In genomic region chr12:102421801-102422583, GRCh38 we compare ENCODE assay signal across 1 cellular context.
TF ChIP-seq lines count a peak whose summit lies in the region.

No MANE protein-coding gene starts in this region.

TF ChIP-seq in K562, 482 proteins besides CTCF, POLR2A, EP300 and RAD21 (continued from another document and continues in another):
- no peak for TF ChIP-seq USF1 (CRISPR knock-in tag; IDR thresholded peaks at IDR 0.05)
- no peak for TF ChIP-seq CBX5 (IDR thresholded peaks at IDR 0.05; ENCODE audit: borderline replicate concordance, low read depth)
- no peak for TF ChIP-seq ZNF79 (CRISPR knock-in tag; IDR thresholded peaks at IDR 0.05; ENCODE audit: low read depth)
- TF ChIP-seq ZC3H11A (IDR thresholded peaks at IDR 0.05; ENCODE audit: low read depth, low read length): no peak
- TF ChIP-seq ZNF778 (CRISPR knock-in tag; IDR thresholded peaks at IDR 0.05): no peak
- no peak for TF ChIP-seq ZNF436 (CRISPR knock-in tag; IDR thresholded peaks at IDR 0.05)
- TF ChIP-seq TCF15 (CRISPR knock-in tag; IDR thresholded peaks at IDR 0.05): no peak
- TF ChIP-seq ZNF24 (IDR thresholded peaks at IDR 0.05): no peak
- no peak for TF ChIP-seq CBX8 (IDR thresholded peaks at IDR 0.05; ENCODE audit: borderline replicate concordance, extremely low read depth, low read depth, low read length, poor library complexity, severe bottlenecking)
- no peak for TF ChIP-seq NR2F6 (CRISPR knock-in tag; IDR thresholded peaks at IDR 0.05)
- TF ChIP-seq SMC3 (conservative IDR thresholded peaks at IDR 0.05; ENCODE audit: insufficient read depth, low read depth, low read length): no peak
- no peak for TF ChIP-seq RBM14 (IDR thresholded peaks at IDR 0.05; ENCODE audit: borderline replicate concordance, insufficient read depth, low read depth, low read length)
- TF ChIP-seq FOXP1 (CRISPR knock-in tag; IDR thresholded peaks at IDR 0.05): no peak
- no peak for TF ChIP-seq SP2 (IDR thresholded peaks at IDR 0.05; ENCODE audit: extremely low read depth, low read depth, low read length, poor library complexity, severe bottlenecking)
- no peak for TF ChIP-seq ZFP1 (CRISPR knock-in tag; IDR thresholded peaks at IDR 0.05)
- no peak for TF ChIP-seq CXXC5 (CRISPR knock-in tag; IDR thresholded peaks at IDR 0.05)
- TF ChIP-seq JUND (IDR thresholded peaks at IDR 0.05; ENCODE audit: borderline replicate concordance, low read depth, low read length): 0 out of 2 replicates have a peak, but pooled peaks have one; percentile 46
- TF ChIP-seq JUND (tag; IDR thresholded peaks at IDR 0.05; ENCODE audit: borderline replicate concordance, low read depth, low read length): no peak
- TF ChIP-seq STAT5A (IDR thresholded peaks at IDR 0.05; ENCODE audit: borderline replicate concordance, low read length): no peak
- peak; percentile 66 for TF ChIP-seq ATF3 (IDR thresholded peaks at IDR 0.05)
- no peak for TF ChIP-seq ATF3 (CRISPR knock-in tag; conservative IDR thresholded peaks at IDR 0.05)
- no peak for TF ChIP-seq ATF1 (CRISPR knock-in tag; IDR thresholded peaks at IDR 0.05)
- TF ChIP-seq ATF1 (tag; IDR thresholded peaks at IDR 0.05): no peak
- TF ChIP-seq TFE3 (CRISPR knock-in tag; IDR thresholded peaks at IDR 0.05): no peak
- no peak for TF ChIP-seq EGR1 (conservative IDR thresholded peaks at IDR 0.05)
- no peak for TF ChIP-seq MAX (CRISPR knock-in tag; IDR thresholded peaks at IDR 0.05)
- TF ChIP-seq ZFP30 (CRISPR knock-in tag; IDR thresholded peaks at IDR 0.05; ENCODE audit: borderline replicate concordance): no peak
- TF ChIP-seq SAP30 (IDR thresholded peaks at IDR 0.05; ENCODE audit: borderline replicate concordance, insufficient read depth, low read depth, low read length, poor library complexity, severe bottlenecking): no peak
- no peak for TF ChIP-seq GABPB2 (CRISPR knock-in tag; conservative IDR thresholded peaks at IDR 0.05)
- TF ChIP-seq PTRF (tag; IDR thresholded peaks at IDR 0.05): no peak
- TF ChIP-seq THRAP3 (IDR thresholded peaks at IDR 0.05; ENCODE audit: borderline replicate concordance): no peak
- TF ChIP-seq MAFG (tag; conservative IDR thresholded peaks at IDR 0.05): peak; percentile 49; the same call in 1 of the 2 replicates
- no peak for TF ChIP-seq HDAC1 (IDR thresholded peaks at IDR 0.05)
- no peak for TF ChIP-seq TEAD4 (IDR thresholded peaks at IDR 0.05; ENCODE audit: low read length)
- TF ChIP-seq TEAD4 (CRISPR knock-in tag; IDR thresholded peaks at IDR 0.05; ENCODE audit: borderline replicate concordance): no peak
- no peak for TF ChIP-seq LCOR (CRISPR knock-in tag; IDR thresholded peaks at IDR 0.05)
- no peak for TF ChIP-seq REST (CRISPR knock-in tag; IDR thresholded peaks at IDR 0.05; ENCODE audit: low read depth)
- no peak for TF ChIP-seq KAT8 (IDR thresholded peaks at IDR 0.05; ENCODE audit: low read depth)
- no peak for TF ChIP-seq HNRNPLL (IDR thresholded peaks at IDR 0.05; ENCODE audit: low read depth, low read length, poor library complexity, severe bottlenecking)
- no peak for TF ChIP-seq ZBTB8A (IDR thresholded peaks at IDR 0.05; ENCODE audit: partially characterized antibody)
- no peak for TF ChIP-seq MCM3 (IDR thresholded peaks at IDR 0.05)
- no peak for TF ChIP-seq HNRNPL (IDR thresholded peaks at IDR 0.05; ENCODE audit: low read depth, low read length)
- TF ChIP-seq NFE2 (IDR thresholded peaks at IDR 0.05; ENCODE audit: low read depth): peak; percentile 56; the same call in 1 of the 2 replicates
- no peak for TF ChIP-seq ZNF324 (CRISPR knock-in tag; IDR thresholded peaks at IDR 0.05)
- peak; percentile 55 for TF ChIP-seq ZNF316 (IDR thresholded peaks at IDR 0.05)
- no peak for TF ChIP-seq SMARCA4 (IDR thresholded peaks at IDR 0.05)
- no peak for TF ChIP-seq BRCA1 (IDR thresholded peaks at IDR 0.05)
- TF ChIP-seq BRCA1 (CRISPR knock-in tag; IDR thresholded peaks at IDR 0.05): no peak
- TF ChIP-seq POLR2G (IDR thresholded peaks at IDR 0.05; ENCODE audit: low read depth, low read length): no peak
- TF ChIP-seq ZNF584 (CRISPR knock-in tag; IDR thresholded peaks at IDR 0.05; ENCODE audit: low read depth): no peak
- TF ChIP-seq ZNF41 (CRISPR knock-in tag; conservative IDR thresholded peaks at IDR 0.05): no peak
- no peak for TF ChIP-seq ZNF184 (CRISPR knock-in tag; IDR thresholded peaks at IDR 0.05)
- no peak for TF ChIP-seq SIN3B (IDR thresholded peaks at IDR 0.05; ENCODE audit: low read depth)
- TF ChIP-seq TAF7 (tag; IDR thresholded peaks at IDR 0.05): no peak
- TF ChIP-seq RFX7 (CRISPR knock-in tag; IDR thresholded peaks at IDR 0.05): no peak
- TF ChIP-seq XRCC3 (IDR thresholded peaks at IDR 0.05): no peak
- TF ChIP-seq MTA1 (IDR thresholded peaks at IDR 0.05; ENCODE audit: borderline replicate concordance): no peak
- TF ChIP-seq COPS2 (conservative IDR thresholded peaks at IDR 0.05): no peak
- TF ChIP-seq PRPF4 (IDR thresholded peaks at IDR 0.05; ENCODE audit: insufficient read depth, low read depth, low read length, poor library complexity, severe bottlenecking): no peak
- TF ChIP-seq NBN (IDR thresholded peaks at IDR 0.05; ENCODE audit: low read depth): no peak
- no peak for TF ChIP-seq MYBL2 (IDR thresholded peaks at IDR 0.05; ENCODE audit: low read depth)
- TF ChIP-seq MYBL2 (CRISPR knock-in tag; IDR thresholded peaks at IDR 0.05; ENCODE audit: borderline replicate concordance): no peak
- TF ChIP-seq ZNF699 (CRISPR knock-in tag; IDR thresholded peaks at IDR 0.05; ENCODE audit: insufficient replicate concordance): no peak
- no peak for TF ChIP-seq STAT6 (CRISPR knock-in tag; IDR thresholded peaks at IDR 0.05)
- TF ChIP-seq ZNF263 (CRISPR knock-in tag; IDR thresholded peaks at IDR 0.05; ENCODE audit: borderline replicate concordance): no peak
- TF ChIP-seq BRF1 (IDR thresholded peaks at IDR 0.05; ENCODE audit: borderline replicate concordance, extremely low read depth, insufficient read length): no peak
- TF ChIP-seq GMEB1 (CRISPR knock-in tag; IDR thresholded peaks at IDR 0.05): no peak
- no peak for TF ChIP-seq TEAD1 (CRISPR knock-in tag; IDR thresholded peaks at IDR 0.05)
- TF ChIP-seq NFRKB (IDR thresholded peaks at IDR 0.05; ENCODE audit: low read depth): no peak
- no peak for TF ChIP-seq ZNF57 (CRISPR knock-in tag; IDR thresholded peaks at IDR 0.05)
- TF ChIP-seq ZBTB17 (CRISPR knock-in tag; IDR thresholded peaks at IDR 0.05): peak; percentile 69
- TF ChIP-seq MIER1 (IDR thresholded peaks at IDR 0.05; ENCODE audit: low read depth): no peak
- no peak for TF ChIP-seq ZNF232 (CRISPR knock-in tag; IDR thresholded peaks at IDR 0.05)
- no peak for TF ChIP-seq DNMT1 (IDR thresholded peaks at IDR 0.05)
- no peak for TF ChIP-seq MAZ (CRISPR knock-in tag; conservative IDR thresholded peaks at IDR 0.05 in 1 of 2, IDR thresholded peaks at IDR 0.05 in 1 of 2)
- TF ChIP-seq KAT2B (IDR thresholded peaks at IDR 0.05; ENCODE audit: low read depth, low read length): no peak
